In genomic region chr6:41367700-41368099, GRCh38 we compare ENCODE assay signal across 9 cellular contexts. TPM values are rescaled to one million over a fixed set of nuclear protein-coding genes. Genes with fewer than 3 reads are reported as not detected.
DNase-seq lines count a peak whose midpoint lies in the region; TF ChIP-seq lines count a peak whose summit lies in the region.
"Had no signal": no experiment of that assay in that cellular context is flagged by ENCODE, and none has a peak within 500 bp of the region (broad histone marks: within the 10 kb centered on the region; RNA-seq: fewer than 3 reads in every experiment).

No MANE protein-coding gene starts in this region.

- 0% methylated on average over 2 of the region's 2 CpGs for WGBS in suprapubic skin

- H3K4me1 Mint-ChIP-seq in neural progenitor cell: peaks cover 27% of the 10 kb centered on the region

- no peaks in the 10 kb centered on the region for H3K36me3 Mint-ChIP-seq in neural progenitor cell

- H3K27ac Mint-ChIP-seq in neural progenitor cell: no peak overlapping the region

- no peaks in the 10 kb centered on the region for H3K79me2 ChIP-seq in neural progenitor cell (ENCODE audit: low read depth)

- no peak for TF ChIP-seq POLR2A in suprapubic skin (IDR thresholded peaks at IDR 0.05)

- H3K4me3 ChIP-seq in SJSA1: no peak overlapping the region
- no peak overlapping the region for H3K4me3 ChIP-seq in neural progenitor cell
- no peak overlapping the region for H3K4me3 ChIP-seq in suprapubic skin

- no peak for TF ChIP-seq EP300 in suprapubic skin (IDR thresholded peaks at IDR 0.05)

- H3K9me3 ChIP-seq in SJSA1 (replicated peaks): no peaks in the 10 kb centered on the region
- no peaks in the 10 kb centered on the region for H3K9me3 ChIP-seq in neural progenitor cell (ENCODE audit: low read depth)
- H3K9me3 ChIP-seq in suprapubic skin: no peaks in the 10 kb centered on the region

- no peak overlapping the region for H3K9ac ChIP-seq in neural progenitor cell

- peak; percentile 76 for TF ChIP-seq CTCF in neural progenitor cell (IDR thresholded peaks at IDR 0.05)
- peak in 1 of 2 donors; percentile 34 for TF ChIP-seq CTCF in suprapubic skin (IDR thresholded peaks at IDR 0.05)

- no peak overlapping the region for H2AFZ ChIP-seq in neural progenitor cell (replicated peaks)

- peaks cover 31% of the 10 kb centered on the region for H4K20me1 ChIP-seq in neural progenitor cell (ENCODE audit: low read depth)

- H3K4me3 Mint-ChIP-seq in neural progenitor cell: peak overlapping the region; percentile 35

- DNase-seq in GM04504 (ENCODE audit: low read depth) (peak; percentile 22), NCI-H1105 treated with DMSO at 0.1 percent for 48 hours (lab: John Stamatoyannopoulos, UW) (peak; percentile 61), SJSA1 (ENCODE audit: low read depth in 1 of 2, low spot score in 2 of 2) (peak; percentile 54 to 60), fibroblast of gingiva (ENCODE audit: low read depth) (peak; percentile 6), neural progenitor cell (ENCODE audit: low spot score) (peak; percentile 90), GOT3 (lab: John Stamatoyannopoulos, UW) (no peak), suprapubic skin (ENCODE audit: low spot score in 2 of 2) (no peak)
- DNase-seq in NK-92 treated with Interleukin-12 subunit alpha and Interleukin-12 subunit beta, amount 100 ng/mL, for 24 hours (lab: John Stamatoyannopoulos, UW): no peak

- peaks cover 58% of the 10 kb centered on the region for H3K27me3 Mint-ChIP-seq in neural progenitor cell (ENCODE audit: insufficient read depth, low read depth)

- H3K4me2 ChIP-seq in neural progenitor cell: no peak overlapping the region

- H3K4me1 ChIP-seq in SJSA1 (replicated peaks) (peaks cover 29% of the 10 kb centered on the region), neural progenitor cell (peaks cover 11% of the 10 kb centered on the region), suprapubic skin (peaks cover 19% of the 10 kb centered on the region)

- H3K27ac ChIP-seq in SJSA1 (no peak overlapping the region), neural progenitor cell (no peak overlapping the region), suprapubic skin (no peak overlapping the region)

- H3F3A ChIP-seq in neural progenitor cell (ENCODE audit: low read depth): peaks cover 30% of the 10 kb centered on the region

- H3K36me3 ChIP-seq in SJSA1 (no peaks in the 10 kb centered on the region), neural progenitor cell (no peaks in the 10 kb centered on the region), suprapubic skin (no peaks in the 10 kb centered on the region)

- peaks cover 3% of the 10 kb centered on the region for H3K9me3 Mint-ChIP-seq in neural progenitor cell

- H3K27me3 ChIP-seq in SJSA1 (replicated peaks) (peaks cover 6% of the 10 kb centered on the region), neural progenitor cell (peaks cover 92% of the 10 kb centered on the region), suprapubic skin (peaks cover 80% of the 10 kb centered on the region)

RNA-seq across cellular contexts. Expression of gene NCR2, which starts 32.3 kb away (rescaled TPM):
- not detected in 2 replicates for total RNA-seq in SJSA1 (2014; rRNA removed; shearing (Covaris generic))
- total RNA-seq in neural progenitor cell (ENCODE audit: low replicate concordance) (not detected in 2 replicates), suprapubic skin (not detected)
- total RNA-seq: skeletal muscle tissue had no signal

Comparison
In these comparisons a context has a peak if more than half of its experiments do, and no peak if none do; other contexts are left out.
1. DNase-seq: peak in GM04504 (single experiment), NCI-H1105 treated with DMSO at 0.1 percent for 48 hours (single experiment), SJSA1 (2 of 2), fibroblast of gingiva (single experiment) and neural progenitor cell (single experiment); none in GOT3 (single experiment), NK-92 treated with Interleukin-12 subunit alpha and Interleukin-12 subunit beta, amount 100 ng/mL, for 24 hours (single experiment) and suprapubic skin (0 of 2).